Comparison of ENCODE assay signal across 17 cellular contexts in genomic region chr3:169362261-169362660, GRCh38.
DNase-seq lines count a peak whose midpoint lies in the region; ATAC-seq, FAIRE-seq and TF ChIP-seq lines count a peak whose summit lies in the region.
"Had no signal": no experiment of that assay in that cellular context is flagged by ENCODE, and none has a peak within 500 bp of the region (broad histone marks: within the 10 kb centered on the region; RNA-seq: fewer than 3 reads in every experiment).

No MANE protein-coding gene starts in this region.

- peak overlapping the region; percentile 76 for H3K27ac Mint-ChIP-seq in neural crest cell (ENCODE audit: unreplicated experiment)
- H3K27ac Mint-ChIP-seq in activated T-helper 17 cell treated with anti-CD3 and anti-CD28 coated beads, Interleukin-2, amount 50 U/mL, for 72 hours: no peak overlapping the region

- ATAC-seq in activated T-helper 17 cell treated with anti-CD3 and anti-CD28 coated beads, Interleukin-2, amount 50 U/mL, for 72 hours (replicated peaks): no peak
- ATAC-seq in GM18858 (IDR thresholded peaks at IDR 0.05; ENCODE audit: unreplicated experiment): no peak
- ATAC-seq: HCT116 had no signal

- H3K9me3 ChIP-seq in ascending aorta: no peaks in the 10 kb centered on the region
- H3K9me3 ChIP-seq: BLaER1 had no signal

- H3K27me3 ChIP-seq in bronchial epithelial cell (ENCODE audit: control insufficient read depth, insufficient read depth, low read length) (no peaks in the 10 kb centered on the region), ascending aorta (no peaks in the 10 kb centered on the region)
- H3K27me3 ChIP-seq: BLaER1 had no signal

- DNase-seq in EH (ENCODE audit: low read depth) (peak; percentile 21), NCI-H2171 (lab: John Stamatoyannopoulos, UW) (peak; percentile 74), bronchial epithelial cell (ENCODE audit: low read depth) (no peak), neural crest cell (ENCODE audit: low read depth, low spot score) (no peak), NCI-H128 (lab: John Stamatoyannopoulos, UW; ENCODE audit: unreplicated experiment) (no peak), ascending aorta (ENCODE audit: low spot score in 2 of 2) (no peak)
- DNase-seq: activated CD4-positive, alpha-beta T cell treated with anti-CD3 and anti-CD28 coated beads for 48 hours; GDM1; NCI-H1436; stimulated activated CD4-positive, alpha-beta T cell treated with anti-CD3 and anti-CD28 coated beads, Interleukin-4, amount 100 ng/mL, for 4 hours; stimulated activated naive CD4-positive, alpha-beta T cell treated with Interleukin-2 at 50 U/mL for 16 hours had no signal

- peak overlapping the region; percentile 28 for H3K4me3 Mint-ChIP-seq in neural crest cell
- no peak overlapping the region for H3K4me3 Mint-ChIP-seq in activated T-helper 17 cell treated with anti-CD3 and anti-CD28 coated beads, Interleukin-2, amount 50 U/mL, for 72 hours
- H3K4me3 Mint-ChIP-seq: central memory CD8-positive, alpha-beta T cell had no signal

- H3K9me3 Mint-ChIP-seq in neural crest cell: no peaks in the 10 kb centered on the region
- no peaks in the 10 kb centered on the region for H3K9me3 Mint-ChIP-seq in activated T-helper 17 cell treated with anti-CD3 and anti-CD28 coated beads, Interleukin-2, amount 50 U/mL, for 72 hours
- H3K9me3 Mint-ChIP-seq: central memory CD8-positive, alpha-beta T cell had no signal

- H3K27ac ChIP-seq in ascending aorta: no peak overlapping the region
- H3K27ac ChIP-seq: BLaER1 had no signal

- H3K27me3 Mint-ChIP-seq in neural crest cell (ENCODE audit: low read depth): peaks cover 8% of the 10 kb centered on the region
- peaks cover 22% of the 10 kb centered on the region for H3K27me3 Mint-ChIP-seq in activated T-helper 17 cell treated with anti-CD3 and anti-CD28 coated beads, Interleukin-2, amount 50 U/mL, for 72 hours
- H3K27me3 Mint-ChIP-seq: central memory CD8-positive, alpha-beta T cell had no signal

- no peak for TF ChIP-seq CTCF in bronchial epithelial cell (IDR thresholded peaks at IDR 0.05; ENCODE audit: insufficient read depth, low read length, severe bottlenecking)
- no peak for TF ChIP-seq CTCF in neural crest cell (conservative IDR thresholded peaks at IDR 0.05)
- no peak for TF ChIP-seq CTCF in ascending aorta (IDR thresholded peaks at IDR 0.05)

- peaks cover 25% of the 10 kb centered on the region for H3K4me1 Mint-ChIP-seq in neural crest cell
- no peaks in the 10 kb centered on the region for H3K4me1 Mint-ChIP-seq in activated T-helper 17 cell treated with anti-CD3 and anti-CD28 coated beads, Interleukin-2, amount 50 U/mL, for 72 hours
- H3K4me1 Mint-ChIP-seq: central memory CD8-positive, alpha-beta T cell had no signal

- H3K4me3 ChIP-seq in bronchial epithelial cell (ENCODE audit: low read depth, low read length) (no peak overlapping the region), ascending aorta (no peak overlapping the region)
- H3K4me3 ChIP-seq: BLaER1 had no signal

- no peaks in the 10 kb centered on the region for H3K36me3 ChIP-seq in bronchial epithelial cell (ENCODE audit: control insufficient read depth, insufficient read depth, low read length)
- H3K36me3 ChIP-seq in ascending aorta: no peaks in the 10 kb centered on the region
- H3K36me3 ChIP-seq: BLaER1 had no signal

- no peaks in the 10 kb centered on the region for H3K36me3 Mint-ChIP-seq in neural crest cell (ENCODE audit: low read depth)
- no peaks in the 10 kb centered on the region for H3K36me3 Mint-ChIP-seq in activated T-helper 17 cell treated with anti-CD3 and anti-CD28 coated beads, Interleukin-2, amount 50 U/mL, for 72 hours (ENCODE audit: low read depth)

- H3K4me1 ChIP-seq in ascending aorta: no peaks in the 10 kb centered on the region
- H3K4me1 ChIP-seq: BLaER1 had no signal

- FAIRE-seq in bronchial epithelial cell (lab: Jason Lieb, UNC): peak; percentile 40
- FAIRE-seq: GM18507 had no signal

- intact Hi-C loops in ascending aorta (cut with DNase I): no loop called here

Comparison
In these comparisons a context has a peak if more than half of its experiments do, and no peak if none do; other contexts are left out.
1. DNase-seq: peak in EH (single experiment) and NCI-H2171 (single experiment); none in bronchial epithelial cell (single experiment), neural crest cell (single experiment), NCI-H128 (single experiment) and ascending aorta (0 of 2).